ENCODE assay signal across 8 cellular contexts in genomic region chr6:145214570-145214969, GRCh38.
DNase-seq lines count a peak whose midpoint lies in the region; ATAC-seq and TF ChIP-seq lines count a peak whose summit lies in the region.

No MANE protein-coding gene starts in this region.

- CTCF ChIA-PET in MCF 10A (lab: Yijun Ruan, JAX): interaction anchor here (0.6 to 4.0 kb wide), 4 partner anchors 17 to 419 kb away, joined by 3 to 28 read pairs (median 10); no protein-coding TSS in a partner anchor

- POLR2A ChIA-PET in MCF 10A (lab: Yijun Ruan, JAX): no interaction called here

- H3K27ac Mint-ChIP-seq in MCF 10A (ENCODE audit: low read depth, unreplicated experiment): peak overlapping the region; percentile 59
- no peak overlapping the region for H3K27ac Mint-ChIP-seq in naive B cell

- H3K36me3 Mint-ChIP-seq in MCF 10A (ENCODE audit: insufficient read depth, unreplicated experiment) (no peaks in the 10 kb centered on the region), naive B cell (no peaks in the 10 kb centered on the region)

- H3K4me1 Mint-ChIP-seq in MCF 10A (ENCODE audit: insufficient read depth, unreplicated experiment) (no peaks in the 10 kb centered on the region), naive B cell (peaks cover 0 to 7% (median 6%) of the 10 kb centered on the region in 3 donors)

- H3K9me3 Mint-ChIP-seq in MCF 10A (ENCODE audit: unreplicated experiment): no peaks in the 10 kb centered on the region
- no peaks in the 10 kb centered on the region for H3K9me3 Mint-ChIP-seq in naive B cell

- no TSS peak for BruUV-seq in MCF 10A (replicated peaks; lab: Mats Ljungman, UMichigan)

- no peak overlapping the region for H3K4me3 Mint-ChIP-seq in MCF 10A (ENCODE audit: unreplicated experiment)
- H3K4me3 Mint-ChIP-seq in naive B cell: no peak overlapping the region

- H3K27me3 Mint-ChIP-seq in MCF 10A (ENCODE audit: insufficient read depth, unreplicated experiment) (no peaks in the 10 kb centered on the region), naive B cell (no peaks in the 10 kb centered on the region)

- peak; percentile 36 for TF ChIP-seq CTCF in MCF 10A (IDR thresholded peaks at IDR 0.05; ENCODE audit: unreplicated experiment)

- ATAC-seq in naive B cell (ENCODE audit: low read depth in 2 of 2) (no peak), HG02798 (IDR thresholded peaks at IDR 0.05; ENCODE audit: poor library complexity, unreplicated experiment) (no peak), HG02884 (IDR thresholded peaks at IDR 0.05; ENCODE audit: unreplicated experiment) (no peak), GM18519 (IDR thresholded peaks at IDR 0.05; ENCODE audit: low FRiP score, unreplicated experiment) (no peak)

- intact Hi-C loops in MCF 10A (cut with micrococcal nuclease): loop anchor here (1.0 to 10.0 kb wide), 6 partner anchors 186 to 629 kb away; no protein-coding TSS in a partner anchor

- DNase-seq in NCI-H524 (lab: John Stamatoyannopoulos, UW) (peak; percentile 6 to 45), NCI-H524 treated with DMSO at 0.1 percent for 48 hours (lab: John Stamatoyannopoulos, UW) (no peak), NCI-H1092 (lab: John Stamatoyannopoulos, UW) (peak; percentile 0), MCF 10A (ENCODE audit: unreplicated experiment) (peak; percentile 60), naive B cell (peak; percentile 1)
